In genomic region chr6:112237644-112238043, GRCh38 we compare ENCODE assay signal across 12 cellular contexts. TPM values are rescaled to one million over a fixed set of nuclear protein-coding genes. Genes with fewer than 3 reads are reported as not detected.
A peak's percentile ranks its signal among the peaks of the same experiment; 100 is the strongest.
DNase-seq lines count a peak whose midpoint lies in the region; ATAC-seq, FAIRE-seq and TF ChIP-seq lines count a peak whose summit lies in the region.
"Had no signal": no experiment of that assay in that cellular context is flagged by ENCODE, and none has a peak within 500 bp of the region (broad histone marks: within the 10 kb centered on the region; RNA-seq: fewer than 3 reads in every experiment).

No MANE protein-coding gene starts in this region.

- DNase-seq in GM04503 (ENCODE audit: low read depth), result peak; percentile 95
- peak in 3 of 4 donors; percentile 33 to 44 (median 36) for DNase-seq in body of pancreas
- DNase-seq in left ventricle myocardium superior, result no peak
- DNase-seq in smooth muscle cell of the brain vasculature (ENCODE audit: low read depth, low spot score), result peak; percentile 87
- no peak for DNase-seq in D721Med (ENCODE audit: insufficient read length, low spot score)
- DNase-seq in coronary artery (ENCODE audit: low spot score), result no peak
- DNase-seq in NOMO-1 treated with dmso at 0.1 percent for 144 hours (lab: John Stamatoyannopoulos, UW; ENCODE audit: unreplicated experiment), result no peak
- DNase-seq: activated gamma-delta T cell, COR-L47, mesendoderm had no signal

- no peaks in the 10 kb centered on the region for H3K9me3 ChIP-seq in body of pancreas

- no peaks in the 10 kb centered on the region for H3K36me3 ChIP-seq in body of pancreas (replicated peaks in 1 of 2; ENCODE audit: insufficient read depth in 1 of 2, low read depth in 2 of 2)

- peaks cover 6% of the 10 kb centered on the region for H3K4me1 ChIP-seq in body of pancreas

- peak; percentile 44 for ATAC-seq in body of pancreas
- peak; percentile 72 for ATAC-seq in left ventricle myocardium superior
- no peak for ATAC-seq in HG02759 (IDR thresholded peaks at IDR 0.05; ENCODE audit: unreplicated experiment)

- 48 to 71% methylated on average over 3 of the region's 3 CpGs for WGBS in body of pancreas, 2 donors

- TF ChIP-seq POLR2A in body of pancreas (IDR thresholded peaks at IDR 0.05), result no peak

- H3K27ac ChIP-seq in body of pancreas (no peak overlapping the region), coronary artery (peak overlapping the region in 1 of 2 donors; percentile 44)
- H3K27ac ChIP-seq: epithelial cell of prostate had no signal

- intact Hi-C loops in body of pancreas (cut with DNase I) (no loop called here), left ventricle myocardium superior (cut with micrococcal nuclease) (no loop called here)

- H3K27me3 ChIP-seq in body of pancreas, result no peaks in the 10 kb centered on the region

- no peak for FAIRE-seq in D721Med (lab: Jason Lieb, UNC)

- TF ChIP-seq CTCF in body of pancreas (IDR thresholded peaks at IDR 0.05), result no peak
- no peak for TF ChIP-seq CTCF in D721Med (IDR thresholded peaks at IDR 0.05; ENCODE audit: insufficient read depth, missing control alignments)
- no peak for TF ChIP-seq CTCF in coronary artery (IDR thresholded peaks at IDR 0.05)

- no peak overlapping the region for H3K4me3 ChIP-seq in body of pancreas
- H3K4me3 ChIP-seq in coronary artery, result no peak overlapping the region

RNA-seq across cellular contexts. Expression of gene LAMA4, which starts 16.7 kb away (rescaled TPM):
- total RNA-seq in body of pancreas, result 10 to 100 TPM; 10.6 to 27.0 TPM
- total RNA-seq in left ventricle myocardium superior, result 50.6 TPM

Comparison
In these comparisons a context has a peak if more than half of its experiments do, and no peak if none do; other contexts are left out.
1. DNase-seq: peak in GM04503 (single experiment), body of pancreas (3 of 4) and smooth muscle cell of the brain vasculature (single experiment); none in left ventricle myocardium superior (single experiment), D721Med (single experiment), coronary artery (single experiment) and NOMO-1 treated with dmso at 0.1 percent for 144 hours (single experiment).